In genomic region chr5:156755421-156756087, GRCh38 we compare ENCODE assay signal across 1 cellular context.
TF ChIP-seq lines count a peak whose summit lies in the region.

No MANE protein-coding gene starts in this region.

TF ChIP-seq in IMR-90, 13 proteins besides CTCF, POLR2A, EP300 and RAD21 (continued from another document):
- TF ChIP-seq MAZ (IDR thresholded peaks at IDR 0.05; ENCODE audit: borderline replicate concordance, low read depth, low read length) (no peak), CHD1 (IDR thresholded peaks at IDR 0.05; ENCODE audit: low read depth, low read length) (no peak), RFX5 (IDR thresholded peaks at IDR 0.05; ENCODE audit: low read depth, low read length) (no peak), SMC3 (IDR thresholded peaks at IDR 0.05; ENCODE audit: low read depth, low read length) (no peak), USF2 (IDR thresholded peaks at IDR 0.05; ENCODE audit: low read depth, low read length) (no peak), NFE2L2 (IDR thresholded peaks at IDR 0.05; ENCODE audit: low read depth, low read length) (no peak), CEBPB (IDR thresholded peaks at IDR 0.05; ENCODE audit: low read depth, low read length) (no peak), RCOR1 (IDR thresholded peaks at IDR 0.05; ENCODE audit: insufficient replicate concordance, low read length) (no peak), FOS (IDR thresholded peaks at IDR 0.05; ENCODE audit: low read depth, low read length) (no peak)
